ENCODE assay signal across 2 cellular contexts in the genomic region with DNA sequence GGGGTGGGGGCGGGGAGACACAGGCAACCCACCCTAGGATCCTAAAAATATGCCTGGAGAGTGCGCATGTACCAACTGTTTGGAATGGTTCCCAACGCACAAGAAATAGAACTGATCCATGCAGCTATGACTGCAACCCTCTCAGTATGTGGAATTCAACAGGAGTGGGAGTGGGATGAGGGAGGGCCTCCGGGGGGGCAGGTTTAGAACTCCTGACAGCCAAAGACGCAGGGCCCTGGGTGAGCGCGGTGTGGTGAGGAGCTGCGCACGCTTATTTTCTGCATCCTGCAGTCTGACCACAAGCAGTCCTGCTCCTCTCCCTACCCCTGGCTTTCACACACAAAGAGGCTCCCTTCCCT.
TF ChIP-seq lines count a peak whose summit lies in the region.

No MANE protein-coding gene starts in this region.

TF ChIP-seq in IMR-90, 13 proteins besides CTCF, POLR2A, EP300 and RAD21:
- no peak for TF ChIP-seq NFE2L2 (IDR thresholded peaks at IDR 0.05; ENCODE audit: low read depth, low read length)
- no peak for TF ChIP-seq BHLHE40 (IDR thresholded peaks at IDR 0.05; ENCODE audit: low read depth, low read length)
- no peak for TF ChIP-seq RCOR1 (IDR thresholded peaks at IDR 0.05; ENCODE audit: insufficient replicate concordance, low read length)
- TF ChIP-seq SMC3 (IDR thresholded peaks at IDR 0.05; ENCODE audit: low read depth, low read length): no peak
- TF ChIP-seq RFX5 (IDR thresholded peaks at IDR 0.05; ENCODE audit: low read depth, low read length): no peak
- TF ChIP-seq FOS (IDR thresholded peaks at IDR 0.05; ENCODE audit: low read depth, low read length): no peak
- TF ChIP-seq USF2 (IDR thresholded peaks at IDR 0.05; ENCODE audit: low read depth, low read length): no peak
- TF ChIP-seq MAZ (IDR thresholded peaks at IDR 0.05; ENCODE audit: borderline replicate concordance, low read depth, low read length): no peak
- TF ChIP-seq MXI1 (IDR thresholded peaks at IDR 0.05; ENCODE audit: borderline replicate concordance, low read depth, low read length): no peak
- no peak for TF ChIP-seq ELK1 (IDR thresholded peaks at IDR 0.05; ENCODE audit: borderline replicate concordance, low read depth, low read length)
- TF ChIP-seq CEBPB (IDR thresholded peaks at IDR 0.05; ENCODE audit: low read depth, low read length): no peak
- no peak for TF ChIP-seq CHD1 (IDR thresholded peaks at IDR 0.05; ENCODE audit: low read depth, low read length)
- TF ChIP-seq MAFK (IDR thresholded peaks at IDR 0.05; ENCODE audit: low read depth, low read length): no peak

TF ChIP-seq in H1, 55 proteins besides CTCF, POLR2A, EP300 and RAD21:
- no peak for TF ChIP-seq SUZ12 (IDR thresholded peaks at IDR 0.05; ENCODE audit: low read length)
- TF ChIP-seq ASH2L (IDR thresholded peaks at IDR 0.05; ENCODE audit: low read length): no peak
- TF ChIP-seq SIN3A (conservative IDR thresholded peaks at IDR 0.05 in 1 of 2, IDR thresholded peaks at IDR 0.05 in 1 of 2; ENCODE audit: low read depth in 1 of 2, low read length in 2 of 2): no peak
- TF ChIP-seq RNF2 (IDR thresholded peaks at IDR 0.05; ENCODE audit: borderline replicate concordance, low read depth, low read length, missing control alignments, poor library complexity, severe bottlenecking): no peak
- TF ChIP-seq SP2 (IDR thresholded peaks at IDR 0.05; ENCODE audit: low read length): no peak
- no peak for TF ChIP-seq JUN (IDR thresholded peaks at IDR 0.05; ENCODE audit: low read depth, low read length)
TF ChIP-seq in H1: peak in this region for 0.
